ENCODE assay signal across 22 cellular contexts in the genomic region with DNA sequence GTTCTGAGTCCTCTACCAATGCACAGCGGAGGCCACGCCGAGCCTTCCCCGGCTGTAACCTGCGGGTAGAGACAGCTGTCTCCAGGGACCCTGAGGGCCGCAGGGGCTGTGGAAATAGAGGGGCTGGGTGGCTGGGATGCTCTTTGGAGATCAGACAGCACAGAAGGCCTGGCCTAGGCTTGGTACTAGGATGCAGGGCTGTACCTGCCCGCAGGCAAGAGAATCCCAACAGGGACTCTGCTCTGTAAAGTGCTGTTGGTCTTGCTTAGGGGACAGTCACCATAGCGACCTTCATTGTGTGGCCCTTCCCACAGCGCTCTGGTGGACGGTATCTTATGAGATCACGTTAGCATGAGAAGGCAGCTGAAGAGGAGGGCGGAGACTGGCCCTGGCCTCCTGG. TPM values are rescaled to one million over a fixed set of nuclear protein-coding genes. Genes with fewer than 3 reads are reported as not detected.
"Had no signal": no experiment of that assay in that cellular context is flagged by ENCODE, and none has a peak within 500 bp of the region (broad histone marks: within the 10 kb centered on the region; RNA-seq: fewer than 3 reads in every experiment).

No MANE protein-coding gene starts in this region.

- H3K27ac ChIP-seq: breast epithelium, epithelial cell of prostate, upper lobe of right lung had no signal

- ATAC-seq: activated CD8-positive, alpha-beta T cell treated with anti-CD3 and anti-CD28 coated beads, Interleukin-2, amount 10 ng/mL, durations not matched to agents 7 days and 5 days; activated naive CD8-positive, alpha-beta T cell treated with anti-CD3 and anti-CD28 coated beads, Interleukin-2, amount 50 U/mL, for 24 hours; effector memory CD8-positive, alpha-beta T cell; sciatic nerve; upper lobe of right lung had no signal

- H3K4me3 ChIP-seq: breast epithelium, upper lobe of right lung had no signal

- DNase-seq: activated B cell treated with CpG ODN at 0.5 μM for 24 hours; activated CD4-positive, alpha-beta T cell treated with anti-CD3 and anti-CD28 coated beads for 48 hours; activated CD8-positive, alpha-beta T cell treated with anti-CD3 and anti-CD28 coated beads, Interleukin-2, amount 10 ng/mL, durations not matched to agents 7 days and 5 days; activated gamma-delta T cell treated with Interleukin-2 at 50 U/mL for 16 hours; activated naive CD8-positive, alpha-beta T cell treated with anti-CD3 and anti-CD28 coated beads, Interleukin-2, amount 50 U/mL, for 24 hours; aorta; dermis blood vessel endothelial cell; effector memory CD8-positive, alpha-beta T cell; foreskin melanocyte; kidney glomerular epithelial cell; stimulated activated CD4-positive, alpha-beta T cell treated with anti-CD3 and anti-CD28 coated beads, Interleukin-1b, Interleukin-23, amount 100 ng/mL, for 48 hours; stimulated activated naive CD8-positive, alpha-beta T cell treated with anti-CD3 and anti-CD28 coated beads, Interleukin-15, amount 100 ng/mL, for 72 hours; upper lobe of right lung had no signal

- H3K4me1 ChIP-seq: breast epithelium, upper lobe of right lung had no signal

- H3K9me3 ChIP-seq: breast epithelium, upper lobe of right lung had no signal

- H3K27me3 ChIP-seq: upper lobe of right lung had no signal

- H3K36me3 ChIP-seq: breast epithelium, upper lobe of right lung had no signal

RNA-seq across cellular contexts. Expression of a gene that starts 11.3 kb away (rescaled TPM):
- total RNA-seq: activated B cell treated with CpG ODN at 0.5 μM for 24 hours; activated CD8-positive, alpha-beta T cell treated with anti-CD3 and anti-CD28 coated beads, Interleukin-2, amount 10 ng/mL, durations not matched to agents 7 days and 5 days; dermis blood vessel endothelial cell; myocyte; osteocyte had no signal

RNA-seq across cellular contexts. Expression of a gene that starts 12.7 kb away (rescaled TPM):
- total RNA-seq: activated B cell treated with CpG ODN at 0.5 μM for 24 hours; activated CD8-positive, alpha-beta T cell treated with anti-CD3 and anti-CD28 coated beads, Interleukin-2, amount 10 ng/mL, durations not matched to agents 7 days and 5 days; chondrocyte; fibroblast of lung; mesothelial cell of epicardium; osteocyte; temporal lobe had no signal
- polyA plus RNA-seq: aorta, fibroblast of lung had no signal
